1 cellular context compared by ENCODE assay signal in the genomic region with DNA sequence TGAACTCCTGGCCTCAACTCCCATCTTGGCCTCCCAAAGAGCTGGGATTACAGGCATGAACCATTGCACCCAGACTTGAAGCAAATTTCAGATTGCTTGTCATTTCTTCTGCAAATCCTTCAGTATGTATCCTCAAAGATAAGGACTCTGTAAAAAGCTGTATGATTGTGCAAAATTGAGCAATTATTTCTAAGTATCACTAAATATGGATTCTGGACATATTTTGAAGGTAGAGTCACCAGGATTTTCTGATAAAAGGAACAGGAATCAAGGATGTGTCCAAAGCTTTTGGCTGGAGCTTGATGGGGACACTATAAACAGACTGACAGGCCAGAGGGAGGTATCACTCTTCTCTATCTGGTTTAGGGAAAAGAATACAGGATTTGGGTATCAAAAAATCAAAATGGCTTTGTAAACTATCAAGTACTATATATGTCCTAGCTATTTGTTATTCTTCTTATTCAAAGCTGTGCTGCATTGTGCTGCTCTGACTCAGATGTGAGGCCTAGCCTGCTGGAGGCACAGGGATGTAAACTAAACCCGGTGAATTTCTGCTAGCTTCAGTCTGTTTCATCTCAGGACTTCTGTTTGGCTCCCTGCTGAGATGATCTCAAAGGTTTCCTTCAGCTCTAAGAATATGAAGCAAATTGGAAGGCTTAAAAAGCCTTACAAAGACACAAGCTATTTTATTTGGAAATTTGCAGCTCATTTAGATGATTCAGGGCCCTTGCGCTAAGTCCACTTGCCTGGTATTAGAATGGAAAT.
TF ChIP-seq lines count a peak whose summit lies in the region.

No MANE protein-coding gene starts in this region.

TF ChIP-seq in K562, 482 proteins besides CTCF, POLR2A, EP300 and RAD21:
- no peak for TF ChIP-seq NCOA6 (IDR thresholded peaks at IDR 0.05)
- 0 out of 2 replicates have a peak, but pooled peaks have one; percentile 6 for TF ChIP-seq RBFOX2 (IDR thresholded peaks at IDR 0.05; ENCODE audit: low read depth, low read length)
